4 cellular contexts compared by ENCODE assay signal in the genomic region with DNA sequence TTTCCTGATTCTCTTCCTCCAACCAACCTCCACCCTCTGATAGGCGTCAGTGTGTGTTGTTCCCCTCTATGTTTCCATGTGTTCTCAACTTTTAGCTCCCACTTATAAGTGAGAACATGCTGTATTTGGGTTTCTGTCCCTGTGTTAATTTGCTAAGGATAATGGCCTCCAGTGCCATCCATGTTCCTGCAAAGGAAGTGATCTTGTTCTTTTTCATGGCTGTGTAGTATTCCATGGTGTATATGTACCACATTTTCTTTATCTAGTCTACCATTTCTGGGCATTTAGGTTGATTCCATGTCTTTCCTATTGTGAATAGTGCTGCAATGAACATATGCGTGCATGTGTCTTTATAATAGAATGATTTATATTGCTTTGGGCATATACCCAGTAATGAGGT.
DNase-seq lines count a peak whose midpoint lies in the region; ATAC-seq, FAIRE-seq and TF ChIP-seq lines count a peak whose summit lies in the region.
"Not testable (repeated sequence)": the region's sequence is repeated elsewhere in the genome, so short reads cannot be mapped to it uniquely, and the experiment has no call there.

No MANE protein-coding gene starts in this region.

- not testable (repeated sequence) for H3K27me3 ChIP-seq in K562 (ENCODE audit: control insufficient read depth in 2 of 2, insufficient read depth in 2 of 2, low read length in 2 of 2); endodermal cell (ENCODE audit: control insufficient read depth, insufficient read depth, low read length, poor library complexity, severe bottlenecking)

- not testable (repeated sequence) for H3K4me1 ChIP-seq in HEK293 (ENCODE audit: control insufficient read depth, insufficient read depth, low read length); K562 (replicated peaks in 1 of 2; ENCODE audit: control insufficient read depth in 2 of 2, insufficient read depth in 2 of 2, low read length in 2 of 2)
- H3K4me1 ChIP-seq in endodermal cell (ENCODE audit: control insufficient read depth, insufficient read depth, low read length) = peaks cover 10% of the 10 kb centered on the region

- not testable (repeated sequence) for H3K27ac ChIP-seq in HEK293 (ENCODE audit: extremely low read depth, low read depth, low read length); K562 (ENCODE audit: extremely low read depth, low read depth, low read length); endodermal cell (ENCODE audit: low read depth, low read length)

- WGBS in K562 (ENCODE audit: insufficient coverage, low coverage, missing lambda C conversion rate) = 2% methylated on average over 2 of the region's 2 CpGs
- 88 to 100% methylated on average over 1 to 2 of the region's 2 CpGs for WGBS in endodermal cell (ENCODE audit: insufficient coverage in 1 of 2, insufficient read length in 1 of 2), 2 experiments

- POLR2A ChIA-PET in HEK293 (lab: Yijun Ruan, JAX); K562 (lab: Yijun Ruan, JAX): not testable (repeated sequence)

- H4K20me1 ChIP-seq in K562 (replicated peaks; ENCODE audit: control insufficient read depth, insufficient read depth, low read length) = not testable (repeated sequence)

- not testable (repeated sequence) for H3K36me3 ChIP-seq in HEK293 (ENCODE audit: control insufficient read depth in 2 of 2, insufficient read depth in 1 of 2, low read length in 2 of 2); K562 (ENCODE audit: control insufficient read depth, insufficient read depth, low read length); endodermal cell (ENCODE audit: control insufficient read depth, insufficient read depth, low read length)

- H3K9me3 ChIP-seq in HEK293 (ENCODE audit: control insufficient read depth, insufficient read depth, low read depth, low read length); K562 (replicated peaks; ENCODE audit: control insufficient read depth, insufficient read depth, low read depth, low read length): not testable (repeated sequence)
- peaks cover 63% of the 10 kb centered on the region for H3K9me3 ChIP-seq in endodermal cell (ENCODE audit: control insufficient read depth, low read length)

- not testable (repeated sequence) for H3K27ac Mint-ChIP-seq in endodermal cell

- not testable (repeated sequence) for DNase-seq in K562 (ENCODE audit: extremely low read depth in 1 of 4, low spot score in 3 of 4); endodermal cell

- not testable (repeated sequence) for TF ChIP-seq CTCF in HEK293 (tag by site-specific recombination; IDR thresholded peaks at IDR 0.05); K562 (IDR thresholded peaks at IDR 0.05 in 2 of 3, conservative IDR thresholded peaks at IDR 0.05 in 1 of 3; ENCODE audit: insufficient read depth in 2 of 3, low read depth in 1 of 3, low read length in 3 of 3); endodermal cell (conservative IDR thresholded peaks at IDR 0.05)

- H3K9ac ChIP-seq in K562 (ENCODE audit: insufficient read depth in 1 of 2, low read depth in 2 of 2, low read length in 2 of 2); endodermal cell (ENCODE audit: extremely low read depth, low read length, poor library complexity, severe bottlenecking): not testable (repeated sequence)

- not testable (repeated sequence) for H3K4me2 ChIP-seq in K562 (ENCODE audit: insufficient read depth, low read length)

- H3K27me3 Mint-ChIP-seq in endodermal cell (ENCODE audit: insufficient read depth) = peaks cover 83% of the 10 kb centered on the region

- H3K4me3 ChIP-seq in HEK293 (ENCODE audit: low read depth, low read length); K562: not testable (repeated sequence)
- peak overlapping the region; percentile 27 for H3K4me3 ChIP-seq in endodermal cell (ENCODE audit: low read length)

- BruUV-seq in K562 (replicated peaks; lab: Mats Ljungman, UMichigan) = not testable (repeated sequence)

- H2AFZ ChIP-seq in K562 (ENCODE audit: low read depth, low read length) = not testable (repeated sequence)

- not testable (repeated sequence) for ATAC-seq in SK-N-SH treated with all-trans-retinoic acid at 6 μM for 48 hours, K562

- in situ Hi-C loops in K562 (cut with MboI) = not testable (repeated sequence)

- FAIRE-seq in K562 (lab: Jason Lieb, UNC) = not testable (repeated sequence)

- not testable (repeated sequence) for TF ChIP-seq RAD21 in K562 (CRISPR knock-in tag; conservative IDR thresholded peaks at IDR 0.05 in 1 of 2, IDR thresholded peaks at IDR 0.05 in 1 of 2)

- peaks cover 47% of the 10 kb centered on the region for H3K36me3 Mint-ChIP-seq in endodermal cell (ENCODE audit: low read depth)

- not testable (repeated sequence) for H3K4me3 Mint-ChIP-seq in endodermal cell

- H3K4me1 Mint-ChIP-seq in endodermal cell = peaks cover 33% of the 10 kb centered on the region

- not testable (repeated sequence) for H3K79me2 ChIP-seq in K562 (ENCODE audit: control insufficient read depth, insufficient read depth, low read length)

- TF ChIP-seq EP300 in K562 (IDR thresholded peaks at IDR 0.05; ENCODE audit: low read length) = not testable (repeated sequence)

- H3K9me3 Mint-ChIP-seq in endodermal cell = peaks cover 57% of the 10 kb centered on the region

- intact Hi-C loops in K562 (cut with micrococcal nuclease) = not testable (repeated sequence)

- CTCF ChIA-PET in HEK293 (lab: Yijun Ruan, JAX); K562 (lab: Yijun Ruan, JAX; ENCODE audit: low intra/inter-chr PET ratio): not testable (repeated sequence)

- not testable (repeated sequence) for H3K9me1 ChIP-seq in K562 (ENCODE audit: control insufficient read depth, insufficient read depth, low read length)

- not testable (repeated sequence) for TF ChIP-seq POLR2A in K562 (conservative IDR thresholded peaks at IDR 0.05)

TF ChIP-seq in HEK293, 187 proteins besides CTCF, POLR2A, EP300 and RAD21:
- peak; percentile 57 for TF ChIP-seq ZNF146 (tag by site-specific recombination; IDR thresholded peaks at IDR 0.05)

TF ChIP-seq in SK-N-SH treated with all-trans-retinoic acid at 6 μM for 48 hours, 23 proteins besides CTCF, POLR2A, EP300 and RAD21:
- TF ChIP-seq ZNF8 (CRISPR knock-in tag; IDR thresholded peaks at IDR 0.05) = 0 out of 2 replicates have a peak, but pooled peaks have one; percentile 22

TF ChIP-seq in K562, 482 proteins besides CTCF, POLR2A, EP300 and RAD21:
- TF ChIP-seq ZNF146 (CRISPR knock-in tag; IDR thresholded peaks at IDR 0.05; ENCODE audit: unreplicated experiment) = peak; percentile 92
